1 cellular context compared by ENCODE assay signal in genomic region chr22:24548812-24549211, GRCh38.
TF ChIP-seq lines count a peak whose summit lies in the region.

No MANE protein-coding gene starts in this region.

TF ChIP-seq in liver, 16 proteins besides CTCF, POLR2A, EP300 and RAD21:
- TF ChIP-seq FOXA1 (IDR thresholded peaks at IDR 0.05), result no peak
- TF ChIP-seq RXRA (IDR thresholded peaks at IDR 0.05), result no peak
- TF ChIP-seq TAF1 (conservative IDR thresholded peaks at IDR 0.05), result no peak
- no peak for TF ChIP-seq ZBTB33 (IDR thresholded peaks at IDR 0.05)
- TF ChIP-seq NR2F2 (IDR thresholded peaks at IDR 0.05), result no peak
- no peak for TF ChIP-seq REST (IDR thresholded peaks at IDR 0.05)
TF ChIP-seq in liver: peak in this region for 0.
